Comparison of ENCODE assay signal across 24 cellular contexts in the genomic region with DNA sequence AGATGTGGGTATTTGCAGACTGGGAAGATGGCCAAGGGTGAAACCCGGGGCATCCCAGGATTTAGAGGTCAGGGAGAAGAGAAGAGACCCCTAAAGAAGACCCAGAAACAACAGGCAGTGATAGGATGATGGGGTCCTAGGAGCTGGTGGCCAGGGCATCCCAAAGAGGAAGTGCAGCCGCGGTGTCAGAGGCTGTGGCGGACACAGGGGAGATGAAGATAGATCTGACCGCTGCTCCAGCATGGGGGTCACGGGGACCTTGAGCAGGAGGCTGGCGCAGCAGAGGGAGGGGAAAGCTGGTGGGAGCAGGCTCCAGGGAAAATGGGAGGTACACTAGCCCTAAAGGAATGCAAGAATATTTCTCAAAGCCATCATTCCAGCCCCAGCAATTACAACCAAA.
"Had no signal": no experiment of that assay in that cellular context is flagged by ENCODE, and none has a peak within 500 bp of the region (broad histone marks: within the 10 kb centered on the region; RNA-seq: fewer than 3 reads in every experiment).

No MANE protein-coding gene starts in this region.

- H3K4me3 ChIP-seq: SK-N-MC had no signal

- DNase-seq: activated CD4-positive, alpha-beta T cell treated with anti-CD3 and anti-CD28 coated beads for 4 hours; activated CD8-positive, alpha-beta memory T cell treated with anti-CD3 and anti-CD28 coated beads, Interleukin-2, amount 50 U/mL, for 4 hours; activated CD8-positive, alpha-beta T cell treated with anti-CD3 and anti-CD28 coated beads for 36 hours; activated effector memory CD4-positive, alpha-beta T cell treated with anti-CD3 and anti-CD28 coated beads, Interleukin-2, amount 50 U/mL, for 16 hours; activated naive CD4-positive, alpha-beta T cell treated with anti-CD3 and anti-CD28 coated beads for 36 hours; caudate nucleus; Kasumi-1; KBM-7; NCI-H1048; NCI-H146; NCI-H187 treated with DMSO at 0.1 percent for 48 hours; NCI-H2081 treated with DMSO at 0.1 percent for 48 hours; NCI-H2227 treated with DMSO at 0.1 percent for 48 hours; NCI-H526; NCI-H774; RPMI8226; T-cell; T-helper 2 cell; T1000; WERI-Rb-1 had no signal

- H3K36me3 ChIP-seq: WERI-Rb-1 had no signal

- H3K27ac ChIP-seq: SK-N-MC, WERI-Rb-1 had no signal

- ATAC-seq: activated CD4-positive, CD25-positive, alpha-beta regulatory T cell treated with anti-CD3 and anti-CD28 coated beads, Interleukin-2, amount 50 U/mL, for 24 hours; activated CD8-positive, alpha-beta T cell treated with anti-CD3 and anti-CD28 coated beads for 36 hours; Panc1; Right ventricle myocardium inferior; T-cell had no signal
